In the genomic region with DNA sequence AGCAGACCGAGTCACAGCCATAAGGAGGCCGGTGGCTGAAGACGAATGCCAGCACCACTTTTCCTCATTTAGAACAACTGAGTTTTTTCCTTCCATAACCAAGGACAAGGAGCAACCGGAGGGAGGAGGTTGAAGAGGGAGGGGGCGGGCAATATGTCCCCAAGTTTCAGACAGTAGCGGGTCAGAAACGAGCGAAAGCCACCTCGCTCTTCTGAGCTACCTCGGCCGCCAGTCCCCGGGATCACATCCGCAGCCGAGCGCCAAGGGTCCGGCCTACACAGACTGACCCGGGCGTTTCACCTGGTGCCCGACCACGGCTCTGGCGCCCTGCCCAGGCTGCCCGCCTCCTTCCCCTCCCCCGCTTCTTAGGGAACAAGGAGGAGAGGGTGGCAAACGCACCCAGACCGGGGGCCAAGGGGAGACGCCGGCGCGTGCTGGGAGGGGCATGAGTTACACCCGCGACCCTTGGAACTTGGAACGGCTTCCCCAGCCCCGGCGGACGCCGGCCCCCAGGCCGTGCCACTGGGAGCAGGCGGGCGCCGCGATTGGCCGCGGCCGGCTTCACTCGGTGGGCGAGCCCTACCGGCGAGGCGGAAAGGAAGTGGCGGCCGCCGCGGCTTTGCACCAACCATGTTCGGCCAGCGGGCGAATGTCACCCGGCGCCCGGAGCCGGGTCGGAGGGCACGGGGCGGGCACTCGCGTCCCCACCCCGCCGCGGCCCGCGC, we compare ENCODE assay signal across 8 cellular contexts. TPM values are rescaled to one million over a fixed set of nuclear protein-coding genes. Genes with fewer than 3 reads are reported as not detected.
A peak's percentile ranks its signal among the peaks of the same experiment; 100 is the strongest.
DNase-seq lines count a peak whose midpoint lies in the region; ATAC-seq and TF ChIP-seq lines count a peak whose summit lies in the region.

No MANE protein-coding gene starts in this region.

- H3K36me3 ChIP-seq in BLaER1 (peaks cover 8% of the 10 kb centered on the region; the same call in 1 of the 2 replicates), SJCRH30 (no peaks in the 10 kb centered on the region), neutrophil (peaks cover 17% of the 10 kb centered on the region), urinary bladder (ENCODE audit: insufficient read depth) (no peaks in the 10 kb centered on the region)

- H3K4me3 ChIP-seq in BLaER1: peak overlapping the region; percentile 90
- H3K4me3 ChIP-seq in SJCRH30: peak overlapping the region; percentile 69
- H3K4me3 ChIP-seq in neutrophil (ENCODE audit: low read depth in 1 of 2, low read length in 1 of 2): peak overlapping the region; percentile 96 to 100
- H3K4me3 ChIP-seq in urinary bladder (ENCODE audit: low read depth, low read length): peak overlapping the region; percentile 99

- WGBS in urinary bladder: under 1% methylated on average over 70 of the region's 70 CpGs

- peak overlapping the region; percentile 97 for H3K27ac ChIP-seq in BLaER1
- H3K27ac ChIP-seq in SJCRH30: peak overlapping the region; percentile 53; the same call in 1 of the 2 replicates
- H3K27ac ChIP-seq in neutrophil: peak overlapping the region; percentile 100
- H3K27ac ChIP-seq in urinary bladder (ENCODE audit: low read depth): peak overlapping the region; percentile 96

- peak overlapping the region; percentile 93 for H3K4me2 ChIP-seq in BLaER1

- H3K9me3 Mint-ChIP-seq in activated naive CD4-positive, alpha-beta T cell treated with anti-CD3 and anti-CD28 coated beads, Interleukin-2, amount 50 U/mL, for 72 hours: no peaks in the 10 kb centered on the region

- H4K20me1 ChIP-seq in BLaER1: peaks cover 54% of the 10 kb centered on the region

- H3K4me1 ChIP-seq in BLaER1 (peaks cover 68% of the 10 kb centered on the region), SJCRH30 (no peaks in the 10 kb centered on the region), neutrophil (ENCODE audit: control insufficient read depth in 1 of 2, insufficient read depth in 1 of 2, low read depth in 1 of 2, low read length in 1 of 2) (peaks cover 44 to 60% of the 10 kb centered on the region in 2 experiments), urinary bladder (ENCODE audit: insufficient read depth) (peaks cover 3% of the 10 kb centered on the region)

- peak overlapping the region; percentile 83 to 96 for H3K27ac Mint-ChIP-seq in activated naive CD4-positive, alpha-beta T cell treated with anti-CD3 and anti-CD28 coated beads, Interleukin-2, amount 50 U/mL, for 72 hours

- no peaks in the 10 kb centered on the region for H3K27me3 ChIP-seq in BLaER1
- H3K27me3 ChIP-seq in SJCRH30: no peaks in the 10 kb centered on the region
- no peaks in the 10 kb centered on the region for H3K27me3 ChIP-seq in neutrophil

- DNase-seq in SJCRH30 (peak; percentile 57 to 62), glomerular visceral epithelial cell (ENCODE audit: extremely low spot score) (peak; percentile 78)
- DNase-seq in activated naive CD4-positive, alpha-beta T cell treated with anti-CD3 and anti-CD28 coated beads, Interleukin-2, amount 50 U/mL, for 72 hours (ENCODE audit: low spot score in 2 of 2): peak; percentile 70 to 78

- peaks cover 39 to 54% of the 10 kb centered on the region in 2 donors for H3K36me3 Mint-ChIP-seq in activated naive CD4-positive, alpha-beta T cell treated with anti-CD3 and anti-CD28 coated beads, Interleukin-2, amount 50 U/mL, for 72 hours

- H3K9me3 ChIP-seq in BLaER1 (no peaks in the 10 kb centered on the region), SJCRH30 (replicated peaks) (no peaks in the 10 kb centered on the region), neutrophil (no peaks in the 10 kb centered on the region)

- ATAC-seq in GM18867 (IDR thresholded peaks at IDR 0.05; ENCODE audit: unreplicated experiment): peak; percentile 29
- peak; percentile 15 for ATAC-seq in HG03439 (IDR thresholded peaks at IDR 0.05; ENCODE audit: unreplicated experiment)
- peak; percentile 42 to 54 for ATAC-seq in activated naive CD4-positive, alpha-beta T cell treated with anti-CD3 and anti-CD28 coated beads, Interleukin-2, amount 50 U/mL, for 72 hours

- TF ChIP-seq CTCF in neutrophil (IDR thresholded peaks at IDR 0.05): peak; percentile 71

- peak overlapping the region; percentile 94 for H3K9ac ChIP-seq in BLaER1

RNA-seq across cellular contexts. Expression of a gene that starts 1.6 kb away (rescaled TPM):
- 6.1 and 6.5 TPM in 2 replicates for total RNA-seq in SJCRH30 (2014; rRNA removed; shearing (Covaris generic))
- 10 to 100 TPM; 52.7 to 56.8 TPM for total RNA-seq in activated naive CD4-positive, alpha-beta T cell treated with anti-CD3 and anti-CD28 coated beads, Interleukin-2, amount 50 U/mL, for 72 hours
- total RNA-seq in urinary bladder: 35.6 TPM
- 39.5 TPM for polyA plus RNA-seq in urinary bladder

Comparison
In these comparisons a context has a peak if more than half of its experiments do, and no peak if none do; other contexts are left out.
1. Peak in every context shown above with its lines: DNase-seq, ATAC-seq, H3K4me3 ChIP-seq and H3K27ac ChIP-seq.